In genomic region chrX:45445745-45446412, GRCh38 we compare ENCODE assay signal across 11 cellular contexts.
DNase-seq lines count a peak whose midpoint lies in the region; ATAC-seq and TF ChIP-seq lines count a peak whose summit lies in the region.
"Had no signal": no experiment of that assay in that cellular context is flagged by ENCODE, and none has a peak within 500 bp of the region (broad histone marks: within the 10 kb centered on the region; RNA-seq: fewer than 3 reads in every experiment).

No MANE protein-coding gene starts in this region.

- intact Hi-C loops in Panc1 (cut with micrococcal nuclease; ENCODE audit: unreplicated experiment): no loop called here

- H3K36me3 ChIP-seq in Panc1 (ENCODE audit: control insufficient read depth, insufficient read depth, low read length) (no peaks in the 10 kb centered on the region), smooth muscle cell (ENCODE audit: low read depth) (no peaks in the 10 kb centered on the region)
- no peaks in the 10 kb centered on the region for H3K36me3 ChIP-seq in effector memory CD4-positive, alpha-beta T cell (ENCODE audit: control insufficient read depth, insufficient read depth, low read length)
- H3K36me3 ChIP-seq: cardiac muscle cell had no signal

- WGBS in smooth muscle cell (ENCODE audit: low lambda C conversion rate): 52% methylated on average over 2 of the region's 2 CpGs

- H3K4me3 ChIP-seq in Panc1 (ENCODE audit: low read depth in 2 of 2, low read length in 2 of 2) (no peak overlapping the region), smooth muscle cell (no peak overlapping the region)
- H3K4me3 ChIP-seq in effector memory CD4-positive, alpha-beta T cell (ENCODE audit: insufficient read depth, low read depth, low read length, poor library complexity, severe bottlenecking): no peak overlapping the region
- H3K4me3 ChIP-seq: cardiac muscle cell had no signal

- no peaks in the 10 kb centered on the region for H3K4me1 ChIP-seq in Panc1 (ENCODE audit: control insufficient read depth, insufficient read depth, low read length)
- peaks cover 8% of the 10 kb centered on the region for H3K4me1 ChIP-seq in smooth muscle cell (ENCODE audit: low read depth)
- H3K4me1 ChIP-seq in effector memory CD4-positive, alpha-beta T cell (ENCODE audit: control insufficient read depth, insufficient read depth, low read length, poor library complexity, severe bottlenecking): no peaks in the 10 kb centered on the region

- no peak for TF ChIP-seq CTCF in Panc1 (IDR thresholded peaks at IDR 0.05)
- no peak for TF ChIP-seq CTCF in smooth muscle cell (IDR thresholded peaks at IDR 0.05; ENCODE audit: borderline replicate concordance, insufficient read depth, poor library complexity, severe bottlenecking)

- no peaks in the 10 kb centered on the region for H4K20me1 ChIP-seq in smooth muscle cell (ENCODE audit: low read depth)

- ATAC-seq in Panc1: peak; percentile 77
- no peak for ATAC-seq in HG03457 (IDR thresholded peaks at IDR 0.05; ENCODE audit: unreplicated experiment)
- no peak for ATAC-seq in HG02759 (IDR thresholded peaks at IDR 0.05; ENCODE audit: unreplicated experiment)

- POLR2A ChIA-PET in Panc1 (lab: Charles Lee): no interaction called here

- H3K79me2 ChIP-seq in smooth muscle cell (ENCODE audit: low read depth): no peaks in the 10 kb centered on the region

- H3K9ac ChIP-seq in smooth muscle cell (ENCODE audit: low read depth): no peak overlapping the region

- H2AFZ ChIP-seq in smooth muscle cell (ENCODE audit: low read depth): no peak overlapping the region

- H3K9me3 ChIP-seq in Panc1 (ENCODE audit: control insufficient read depth, insufficient read depth, low read depth, low read length) (no peaks in the 10 kb centered on the region), smooth muscle cell (replicated peaks; ENCODE audit: low read depth) (no peaks in the 10 kb centered on the region)
- H3K9me3 ChIP-seq in effector memory CD4-positive, alpha-beta T cell (ENCODE audit: control insufficient read depth, low read length): no peaks in the 10 kb centered on the region

- in situ Hi-C loops in Panc1 (cut with HindIII; ENCODE audit: low pct_unique_long_range_greater_than_20kb, low sequenced_read_pairs): no loop called here

- DNase-seq in DMS53 (lab: John Stamatoyannopoulos, UW) (peak; percentile 9), DMS53 treated with DMSO at 0.1 percent for 48 hours (lab: John Stamatoyannopoulos, UW; ENCODE audit: unreplicated experiment) (no peak), Panc1 (ENCODE audit: low read depth, low spot score) (peak; percentile 47), fibroblast of gingiva (ENCODE audit: low read depth) (peak; percentile 43), smooth muscle cell (lab: John Stamatoyannopoulos, UW; ENCODE audit: unreplicated experiment) (no peak)
- DNase-seq in effector memory CD4-positive, alpha-beta T cell: no peak
- DNase-seq: NCI-H1092 treated with DMSO at 0.1 percent for 48 hours had no signal

- H3F3A ChIP-seq in smooth muscle cell (ENCODE audit: low read depth): no peaks in the 10 kb centered on the region

- peak overlapping the region; percentile 47 for H3K4me2 ChIP-seq in smooth muscle cell

- H3K27me3 ChIP-seq in Panc1 (ENCODE audit: control insufficient read depth, insufficient read depth, low read length) (no peaks in the 10 kb centered on the region), smooth muscle cell (ENCODE audit: low read depth) (no peaks in the 10 kb centered on the region)
- H3K27me3 ChIP-seq in effector memory CD4-positive, alpha-beta T cell (replicated peaks; ENCODE audit: control insufficient read depth, insufficient read depth, low read length, poor library complexity, severe bottlenecking): no peaks in the 10 kb centered on the region
- H3K27me3 ChIP-seq: cardiac muscle cell had no signal

- BruUV-seq in Panc1 (replicated peaks; lab: Mats Ljungman, UMichigan): no TSS peak

- CTCF ChIA-PET in Panc1 (lab: Charles Lee): no interaction called here

- no peak overlapping the region for H3K27ac ChIP-seq in Panc1 (ENCODE audit: low read length)
- peak overlapping the region; percentile 67 for H3K27ac ChIP-seq in smooth muscle cell (ENCODE audit: low read depth)
- no peak overlapping the region for H3K27ac ChIP-seq in effector memory CD4-positive, alpha-beta T cell (ENCODE audit: insufficient read depth, low read length, poor library complexity, severe bottlenecking)
- H3K27ac ChIP-seq: 22Rv1, cardiac muscle cell had no signal

Comparison
In these comparisons a context has a peak if more than half of its experiments do, and no peak if none do; other contexts are left out.
1. DNase-seq: peak in DMS53 (single experiment), Panc1 (single experiment) and fibroblast of gingiva (single experiment); none in DMS53 treated with DMSO at 0.1 percent for 48 hours (single experiment), smooth muscle cell (single experiment) and effector memory CD4-positive, alpha-beta T cell (0 of 3).